In genomic region chr6:11732036-11732545, GRCh38 we compare ENCODE assay signal across 8 cellular contexts. TPM values are rescaled to one million over a fixed set of nuclear protein-coding genes. Genes with fewer than 3 reads are reported as not detected.
A peak's percentile ranks its signal among the peaks of the same experiment; 100 is the strongest.
DNase-seq lines count a peak whose midpoint lies in the region; ATAC-seq and TF ChIP-seq lines count a peak whose summit lies in the region.

No MANE protein-coding gene starts in this region.

- no peak overlapping the region for H2AK9ac ChIP-seq in IMR-90 (replicated peaks; ENCODE audit: low read depth, low read length, poor library complexity)

- no peak overlapping the region for H3K27ac ChIP-seq in IMR-90 (ENCODE audit: insufficient read depth, low read length)
- peak overlapping the region; percentile 69 to 71 for H3K27ac ChIP-seq in left lung
- peak overlapping the region; percentile 74 for H3K27ac ChIP-seq in subcutaneous abdominal adipose tissue (ENCODE audit: low read depth, low read length)

- H3K9me1 ChIP-seq in IMR-90 (ENCODE audit: insufficient read depth, low read length): no peaks in the 10 kb centered on the region

- H4K5ac ChIP-seq in IMR-90 (ENCODE audit: low read depth, low read length): no peak overlapping the region

- POLR2A ChIA-PET in IMR-90 (lab: Charles Lee; ENCODE audit: unreplicated experiment): no interaction called here

- H3K9me3 ChIP-seq in IMR-90 (ENCODE audit: control insufficient read depth, insufficient read depth, low read length) (no peaks in the 10 kb centered on the region), left lung (no peaks in the 10 kb centered on the region), subcutaneous abdominal adipose tissue (ENCODE audit: control insufficient read depth in 5 of 5, low read length in 5 of 5) (no peaks in the 10 kb centered on the region)

- H3K4me2 ChIP-seq in IMR-90 (ENCODE audit: low read depth, low read length): no peak overlapping the region

- H2AK5ac ChIP-seq in IMR-90 (ENCODE audit: low read depth, low read length): peak overlapping the region; percentile 27; the same call in 1 of the 2 replicates

- no peak overlapping the region for H3K4me3 ChIP-seq in IMR-90 (ENCODE audit: insufficient read depth, low read depth, low read length)
- no peak overlapping the region for H3K4me3 ChIP-seq in left lung
- peak overlapping the region in 2 of 5 donors; percentile 27 to 29 for H3K4me3 ChIP-seq in subcutaneous abdominal adipose tissue (ENCODE audit: low read depth in 1 of 5, low read length in 5 of 5)

- CTCF ChIA-PET in IMR-90 (lab: Yijun Ruan, JAX): no interaction called here

- no peak overlapping the region for H3K4ac ChIP-seq in IMR-90 (ENCODE audit: low read depth, low read length)

- no peaks in the 10 kb centered on the region; the same call in 1 of the 2 replicates for H3K27me3 ChIP-seq in IMR-90 (ENCODE audit: control insufficient read depth, insufficient read depth, low read length)
- H3K27me3 ChIP-seq in left lung: no peaks in the 10 kb centered on the region
- peaks cover 0 to 6% (median 0%) of the 10 kb centered on the region in 5 donors for H3K27me3 ChIP-seq in subcutaneous abdominal adipose tissue (ENCODE audit: control insufficient read depth in 5 of 5, insufficient read depth in 4 of 5, low read length in 5 of 5)

- DNase-seq in Daoy (ENCODE audit: low read depth): peak; percentile 75
- DNase-seq in IMR-90: peak; percentile 12
- peak; percentile 73 for DNase-seq in activated naive CD4-positive, alpha-beta T cell treated with Interleukin-2 at 50 U/mL for 16 hours
- peak; percentile 75 to 84 for DNase-seq in left lung
- no peak for DNase-seq in occipital lobe (lab: John Stamatoyannopoulos, UW)
- DNase-seq in NCI-H2227 (lab: John Stamatoyannopoulos, UW; ENCODE audit: unreplicated experiment): no peak

- H2BK5ac ChIP-seq in IMR-90 (ENCODE audit: low read depth, low read length, poor library complexity, severe bottlenecking): no peak overlapping the region

- no peak for TF ChIP-seq POLR2A in IMR-90 (IDR thresholded peaks at IDR 0.05; ENCODE audit: low read depth, low read length)

- no peaks in the 10 kb centered on the region for H4K20me1 ChIP-seq in IMR-90 (ENCODE audit: insufficient read depth, low read length)

- intact Hi-C loops in IMR-90 (cut with micrococcal nuclease) (no loop called here), left lung (cut with DNase I) (no loop called here)

- TF ChIP-seq CTCF in IMR-90 (conservative IDR thresholded peaks at IDR 0.05; ENCODE audit: low read depth, low read length) (no peak), left lung (IDR thresholded peaks at IDR 0.05) (no peak)

- no peak overlapping the region for H3K56ac ChIP-seq in IMR-90 (ENCODE audit: extremely low read depth, insufficient read depth, low read length)

- no peak overlapping the region for H2BK15ac ChIP-seq in IMR-90 (ENCODE audit: low read depth, low read length)

- in situ Hi-C loops in IMR-90 (cut with MboI; ENCODE audit: low sequenced_read_pairs): no loop called here

- H3K36me3 ChIP-seq in IMR-90 (ENCODE audit: control insufficient read depth, insufficient read depth, low read length) (no peaks in the 10 kb centered on the region), left lung (no peaks in the 10 kb centered on the region), subcutaneous abdominal adipose tissue (ENCODE audit: control insufficient read depth in 5 of 5, insufficient read depth in 5 of 5, low read length in 5 of 5) (no peaks in the 10 kb centered on the region)

- H3K9ac ChIP-seq in IMR-90 (ENCODE audit: low read depth, low read length) (no peak overlapping the region), subcutaneous abdominal adipose tissue (ENCODE audit: low read length in 5 of 5) (peak overlapping the region in 2 of 5 donors; percentile 5 to 96)

- ATAC-seq in GM21360 (IDR thresholded peaks at IDR 0.05; ENCODE audit: unreplicated experiment) (peak; percentile 67), IMR-90 (ENCODE audit: low read depth) (no peak), left lung (peak; percentile 74)

- H4K91ac ChIP-seq in IMR-90 (ENCODE audit: insufficient read depth, low read depth, low read length): no peak overlapping the region

- TF ChIP-seq RAD21 in IMR-90 (IDR thresholded peaks at IDR 0.05; ENCODE audit: low read length): no peak

- H2BK120ac ChIP-seq in IMR-90 (ENCODE audit: low read depth, low read length): no peak overlapping the region

- no peak overlapping the region for H3K23ac ChIP-seq in IMR-90 (ENCODE audit: low read depth, low read length)

- H3K14ac ChIP-seq in IMR-90 (replicated peaks; ENCODE audit: low read depth, low read length): no peak overlapping the region

- 88% methylated on average over 10 of the region's 11 CpGs; no CpG with 5 or more reads in 1 of the 2 experiments for whole genome bisulfite sequencing in IMR-90 (ENCODE audit: extremely low coverage in 2 of 2, insufficient read length in 1 of 2), 2 experiments

- no peaks in the 10 kb centered on the region for H3K79me1 ChIP-seq in IMR-90 (ENCODE audit: low read depth in 1 of 2, low read length in 2 of 2)

- H2BK20ac ChIP-seq in IMR-90 (ENCODE audit: low read depth, low read length): no peak overlapping the region

- H3K4me1 ChIP-seq in IMR-90 (ENCODE audit: control insufficient read depth, insufficient read depth, low read length): peaks cover 1% of the 10 kb centered on the region; the same call in 1 of the 2 replicates
- peaks cover 0 to 21% of the 10 kb centered on the region in 2 donors for H3K4me1 ChIP-seq in left lung
- peaks cover 7 to 27% (median 14%) of the 10 kb centered on the region in 5 donors for H3K4me1 ChIP-seq in subcutaneous abdominal adipose tissue (ENCODE audit: control insufficient read depth in 5 of 5, insufficient read depth in 5 of 5, low read length in 5 of 5)

- H4K8ac ChIP-seq in IMR-90 (ENCODE audit: low read depth in 2 of 2, low read length in 2 of 2): no peak overlapping the region

- no TSS peak for BruUV-seq in IMR-90 (replicated peaks; lab: Mats Ljungman, UMichigan)

- H3K18ac ChIP-seq in IMR-90 (ENCODE audit: low read depth, low read length): no peak overlapping the region

- H2AFZ ChIP-seq in IMR-90 (replicated peaks; ENCODE audit: low read length, poor library complexity): peak overlapping the region; percentile 36

- dilution Hi-C loops in IMR-90 (cut with HindIII; ENCODE audit: low sequenced_read_pairs, unreplicated experiment): no loop called here

TF ChIP-seq in IMR-90, 13 proteins besides CTCF, POLR2A, EP300 and RAD21:
- TF ChIP-seq BHLHE40 (IDR thresholded peaks at IDR 0.05; ENCODE audit: low read depth, low read length) (no peak), CEBPB (IDR thresholded peaks at IDR 0.05; ENCODE audit: low read depth, low read length) (no peak), FOS (IDR thresholded peaks at IDR 0.05; ENCODE audit: low read depth, low read length) (no peak), MXI1 (IDR thresholded peaks at IDR 0.05; ENCODE audit: borderline replicate concordance, low read depth, low read length) (no peak), ELK1 (IDR thresholded peaks at IDR 0.05; ENCODE audit: borderline replicate concordance, low read depth, low read length) (no peak), NFE2L2 (IDR thresholded peaks at IDR 0.05; ENCODE audit: low read depth, low read length) (no peak), SMC3 (IDR thresholded peaks at IDR 0.05; ENCODE audit: low read depth, low read length) (no peak), MAFK (IDR thresholded peaks at IDR 0.05; ENCODE audit: low read depth, low read length) (no peak), RCOR1 (IDR thresholded peaks at IDR 0.05; ENCODE audit: insufficient replicate concordance, low read length) (no peak), CHD1 (IDR thresholded peaks at IDR 0.05; ENCODE audit: low read depth, low read length) (no peak), USF2 (IDR thresholded peaks at IDR 0.05; ENCODE audit: low read depth, low read length) (no peak), MAZ (IDR thresholded peaks at IDR 0.05; ENCODE audit: borderline replicate concordance, low read depth, low read length) (no peak), RFX5 (IDR thresholded peaks at IDR 0.05; ENCODE audit: low read depth, low read length) (no peak)
TF ChIP-seq in IMR-90: peak in this region for 0.

RNA-seq across cellular contexts. Expression of gene ADTRP, which starts 46.5 kb away (rescaled TPM):
- total RNA-seq in Daoy (2014; rRNA removed; shearing (Covaris generic)): 2.5 and 2.8 TPM in 2 replicates
- total RNA-seq in IMR-90 (2012; rRNA removed) (0.72 and 0.83 TPM in 2 replicates), left lung (10 to 100 TPM in 1 of 2 donors, 1 to 10 TPM in 1; 7.1 to 11.4 TPM), occipital lobe (2.5 TPM)
- polyA plus RNA-seq in IMR-90 (2012; rRNA removed): 0.14 and 0.50 TPM in 2 replicates
- 0.11 and 0.35 TPM in 2 replicates for polyA plus RNA-seq in IMR-90 (2012; cell fraction: cytosol; rRNA removed)
- 0.32 and 0.88 TPM in 2 replicates for polyA plus RNA-seq in IMR-90 (2012; cell fraction: nucleus; rRNA removed; ENCODE audit: low replicate concordance)

Comparison
In these comparisons a context has a peak if more than half of its experiments do, and no peak if none do; other contexts are left out.
1. DNase-seq: peak in Daoy (single experiment), IMR-90 (single experiment), activated naive CD4-positive, alpha-beta T cell treated with Interleukin-2 at 50 U/mL for 16 hours (single experiment) and left lung (2 of 2); none in occipital lobe (single experiment) and NCI-H2227 (single experiment).